ENCODE assay signal across 11 cellular contexts in the genomic region with DNA sequence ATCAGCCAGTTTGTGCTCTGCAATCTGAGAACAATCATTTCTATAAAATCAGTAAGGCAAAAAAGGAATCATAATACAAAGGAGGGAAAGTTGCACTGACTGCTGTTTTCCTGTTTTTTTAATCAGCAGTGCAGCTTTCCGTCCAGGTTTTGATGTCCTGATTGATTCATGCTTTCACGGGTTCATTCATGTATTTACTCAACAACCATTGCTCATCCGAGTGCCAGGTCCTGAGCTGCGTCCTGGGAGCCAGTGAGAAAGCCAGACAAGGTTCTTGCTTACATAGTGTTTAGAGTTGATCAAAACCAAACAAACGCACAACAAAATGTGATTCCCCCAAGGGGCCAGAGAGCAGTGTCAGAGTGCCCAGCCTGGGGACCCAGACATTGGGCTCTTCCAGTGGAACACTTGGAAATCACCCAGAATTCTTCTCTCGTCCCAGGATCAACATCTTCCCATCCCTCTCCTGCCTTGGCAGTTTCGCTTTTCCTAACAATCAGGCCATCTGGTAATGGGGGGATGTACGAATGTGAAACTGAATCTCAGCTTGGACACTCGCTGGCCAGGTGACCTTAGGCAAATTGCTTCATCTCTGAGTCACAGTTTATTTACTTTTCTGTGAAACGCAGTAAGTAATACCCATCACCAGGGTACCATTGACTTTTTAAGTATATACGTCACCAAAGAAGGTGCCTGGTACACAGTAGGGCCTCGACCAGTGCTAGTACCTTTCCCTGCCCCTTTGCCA. TPM values are rescaled to one million over a fixed set of nuclear protein-coding genes. Genes with fewer than 3 reads are reported as not detected.
A peak's percentile ranks its signal among the peaks of the same experiment; 100 is the strongest.
DNase-seq lines count a peak whose midpoint lies in the region; ATAC-seq and TF ChIP-seq lines count a peak whose summit lies in the region.
"Had no signal": no experiment of that assay in that cellular context is flagged by ENCODE, and none has a peak within 500 bp of the region (broad histone marks: within the 10 kb centered on the region; RNA-seq: fewer than 3 reads in every experiment).

No MANE protein-coding gene starts in this region.

- H3K4me1 Mint-ChIP-seq in T-helper 2 cell treated with Interferon-gamma antibody and Interleukin-4, amounts not matched to agents 5 μg/mL and 100 μg/mL, for 36 hours (ENCODE audit: low read depth) = no peaks in the 10 kb centered on the region

- no peaks in the 10 kb centered on the region for H3K9me3 ChIP-seq in mucosa of descending colon

- H3K4me3 ChIP-seq in choroid plexus epithelial cell (ENCODE audit: low read depth, low read length) (peak overlapping the region; percentile 35), mucosa of descending colon (no peak overlapping the region)

- H3K4me1 ChIP-seq in mucosa of descending colon (ENCODE audit: low read depth) = peaks cover 4% of the 10 kb centered on the region

- no peaks in the 10 kb centered on the region for H3K9me3 Mint-ChIP-seq in T-helper 2 cell treated with Interferon-gamma antibody and Interleukin-4, amounts not matched to agents 5 μg/mL and 100 μg/mL, for 36 hours
- H3K9me3 Mint-ChIP-seq: effector memory CD8-positive, alpha-beta T cell had no signal

- H3K36me3 ChIP-seq in mucosa of descending colon (ENCODE audit: low read depth) = no peaks in the 10 kb centered on the region

- DNase-seq in EH (ENCODE audit: low read depth) (peak; percentile 77), NCI-H446 treated with DMSO at 0.1 percent for 48 hours (lab: John Stamatoyannopoulos, UW) (peak; percentile 55), choroid plexus epithelial cell (ENCODE audit: low read depth) (peak; percentile 91), mucosa of descending colon (no peak), D341Med (ENCODE audit: low spot score) (no peak), GM19238 (ENCODE audit: insufficient read length, low spot score) (no peak)
- DNase-seq in T-helper 2 cell treated with Interferon-gamma antibody and Interleukin-4, amounts not matched to agents 5 μg/mL and 100 μg/mL, for 36 hours (ENCODE audit: low spot score) = no peak
- DNase-seq in activated CD8-positive, alpha-beta memory T cell treated with anti-CD3 and anti-CD28 coated beads, Interleukin-2, amount 50 U/mL, for 4 hours = no peak
- DNase-seq: effector memory CD8-positive, alpha-beta T cell; OCI-M1 had no signal

- no peaks in the 10 kb centered on the region for H3K36me3 Mint-ChIP-seq in T-helper 2 cell treated with Interferon-gamma antibody and Interleukin-4, amounts not matched to agents 5 μg/mL and 100 μg/mL, for 36 hours (ENCODE audit: low read depth)

- ATAC-seq in mucosa of descending colon = peak; percentile 48
- ATAC-seq: effector memory CD8-positive, alpha-beta T cell had no signal

- no peak overlapping the region for H3K27ac Mint-ChIP-seq in T-helper 2 cell treated with Interferon-gamma antibody and Interleukin-4, amounts not matched to agents 5 μg/mL and 100 μg/mL, for 36 hours
- H3K27ac Mint-ChIP-seq: effector memory CD8-positive, alpha-beta T cell had no signal

- no peak for TF ChIP-seq CTCF in choroid plexus epithelial cell (conservative IDR thresholded peaks at IDR 0.05; ENCODE audit: low read depth, low read length)
- no peak for TF ChIP-seq CTCF in mucosa of descending colon (IDR thresholded peaks at IDR 0.05)

- peaks cover 39% of the 10 kb centered on the region for H3K27me3 Mint-ChIP-seq in T-helper 2 cell treated with Interferon-gamma antibody and Interleukin-4, amounts not matched to agents 5 μg/mL and 100 μg/mL, for 36 hours (ENCODE audit: low read depth)

- no peak overlapping the region for H3K4me3 Mint-ChIP-seq in T-helper 2 cell treated with Interferon-gamma antibody and Interleukin-4, amounts not matched to agents 5 μg/mL and 100 μg/mL, for 36 hours
- H3K4me3 Mint-ChIP-seq: effector memory CD8-positive, alpha-beta T cell; neural crest cell had no signal

- intact Hi-C loops in mucosa of descending colon (cut with DNase I, micrococcal nuclease) = no loop called here

RNA-seq across cellular contexts. Expression of a gene that starts 13.3 kb away (rescaled TPM):
- total RNA-seq in mucosa of descending colon = 1 to 10 TPM in 1 of 3 donors, under 1 TPM in 2; 0.29 to 6.5 (median 0.60) TPM

RNA-seq across cellular contexts. Expression of a gene that starts 33.8 kb away (rescaled TPM):
- 10 to 100 TPM in 1 of 3 donors, 1 to 10 TPM in 2; 2.2 to 10.3 (median 4.6) TPM for total RNA-seq in mucosa of descending colon

Comparison
In these comparisons a context has a peak if more than half of its experiments do, and no peak if none do; other contexts are left out.
1. DNase-seq: peak in EH (single experiment), NCI-H446 treated with DMSO at 0.1 percent for 48 hours (single experiment) and choroid plexus epithelial cell (single experiment); none in mucosa of descending colon (0 of 3), T-helper 2 cell treated with Interferon-gamma antibody and Interleukin-4, amounts not matched to agents 5 μg/mL and 100 μg/mL, for 36 hours (single experiment), D341Med (single experiment), GM19238 (single experiment) and activated CD8-positive, alpha-beta memory T cell treated with anti-CD3 and anti-CD28 coated beads, Interleukin-2, amount 50 U/mL, for 4 hours (single experiment).